In genomic region chr1:111490220-111490619, GRCh38 we compare ENCODE assay signal across 1 cellular context.
TF ChIP-seq lines count a peak whose summit lies in the region.

No MANE protein-coding gene starts in this region.

TF ChIP-seq in GM23338, 12 proteins besides CTCF, POLR2A, EP300 and RAD21 (continued from another document):
- TF ChIP-seq, protein P1, sequence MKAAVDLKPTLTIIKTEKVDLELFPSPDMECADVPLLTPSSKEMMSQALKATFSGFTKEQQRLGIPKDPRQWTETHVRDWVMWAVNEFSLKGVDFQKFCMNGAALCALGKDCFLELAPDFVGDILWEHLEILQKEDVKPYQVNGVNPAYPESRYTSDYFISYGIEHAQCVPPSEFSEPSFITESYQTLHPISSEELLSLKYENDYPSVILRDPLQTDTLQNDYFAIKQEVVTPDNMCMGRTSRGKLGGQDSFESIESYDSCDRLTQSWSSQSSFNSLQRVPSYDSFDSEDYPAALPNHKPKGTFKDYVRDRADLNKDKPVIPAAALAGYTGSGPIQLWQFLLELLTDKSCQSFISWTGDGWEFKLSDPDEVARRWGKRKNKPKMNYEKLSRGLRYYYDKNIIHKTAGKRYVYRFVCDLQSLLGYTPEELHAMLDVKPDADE (IDR thresholded peaks at IDR 0.05) = no peak
- no peak for TF ChIP-seq STAT1 (IDR thresholded peaks at IDR 0.05; ENCODE audit: unreplicated experiment)
- no peak for TF ChIP-seq JUNB (IDR thresholded peaks at IDR 0.05; ENCODE audit: unreplicated experiment)
- TF ChIP-seq CREB1 (CRISPR knock-in tag; IDR thresholded peaks at IDR 0.05; ENCODE audit: low read depth) = no peak
- TF ChIP-seq REST (IDR thresholded peaks at IDR 0.05; ENCODE audit: unreplicated experiment) = no peak
